ENCODE assay signal across 30 cellular contexts in genomic region chr10:119740096-119740495, GRCh38.
"Had no signal": no experiment of that assay in that cellular context is flagged by ENCODE, and none has a peak within 500 bp of the region (broad histone marks: within the 10 kb centered on the region; RNA-seq: fewer than 3 reads in every experiment).

No MANE protein-coding gene starts in this region.

- H3K9me3 Mint-ChIP-seq: activated CD4-positive, alpha-beta memory T cell treated with anti-CD3 and anti-CD28 coated beads for 36 hours; activated naive CD4-positive, alpha-beta T cell treated with anti-CD3 and anti-CD28 coated beads, Interleukin-2, amount 10 ng/mL, durations not matched to agents 7 days and 5 days; activated naive CD8-positive, alpha-beta T cell treated with anti-CD3 and anti-CD28 coated beads, Interleukin-2, amount 50 U/mL, for 24 hours; activated T-cell treated with anti-CD3 and anti-CD28 coated beads, Interleukin-2, amount 50 U/mL, for 4 hours; activated T-helper 1 cell treated with anti-CD3 and anti-CD28 coated beads, Interleukin-12 subunit alpha, Interleukin-12 subunit beta, Interleukin-2, Interleukin-4 antibody, amounts not matched to agents 30 ng/mL and 10 ng/mL and 1 ng/mL, durations not matched to agents 14 hours and 24 hours and 36 hours; brain; T-helper 1 cell treated with Interleukin-12 subunit alpha and Interleukin-12 subunit beta and Interleukin-4 antibody, amounts not matched to agents 30 μg/mL and 1 μg/mL, for 36 hours; T-helper 2 cell treated with Interferon-gamma antibody and Interleukin-4, amounts not matched to agents 5 μg/mL and 100 μg/mL, for 36 hours; WTC11 had no signal

- H3K36me3 Mint-ChIP-seq: activated CD4-positive, alpha-beta memory T cell treated with anti-CD3 and anti-CD28 coated beads for 36 hours; activated naive CD4-positive, alpha-beta T cell treated with anti-CD3 and anti-CD28 coated beads, Interleukin-2, amount 10 ng/mL, durations not matched to agents 7 days and 5 days; brain; WTC11 had no signal

- H3K4me2 ChIP-seq: SK-N-SH had no signal

- H3K9ac ChIP-seq: SK-N-SH had no signal

- H3K4me3 ChIP-seq: Peyer's patch, SJSA1 had no signal

- H3K27me3 ChIP-seq: Peyer's patch, SJSA1 had no signal

- H3K9me3 ChIP-seq: Peyer's patch, SJSA1, SK-N-SH had no signal

- ATAC-seq: activated CD4-positive, CD25-positive, alpha-beta regulatory T cell treated with anti-CD3 and anti-CD28 coated beads, Interleukin-2, amount 50 U/mL, for 24 hours; activated naive CD8-positive, alpha-beta T cell treated with anti-CD3 and anti-CD28 coated beads, Interleukin-2, amount 50 U/mL, for 24 hours; activated T-cell treated with anti-CD3 and anti-CD28 coated beads, Interleukin-2, amount 50 U/mL, for 4 hours; PC-3; WTC11 had no signal

- H3K27ac Mint-ChIP-seq: activated CD4-positive, alpha-beta memory T cell treated with anti-CD3 and anti-CD28 coated beads for 36 hours; activated naive CD4-positive, alpha-beta T cell treated with anti-CD3 and anti-CD28 coated beads, Interleukin-2, amount 10 ng/mL, durations not matched to agents 7 days and 5 days; activated naive CD8-positive, alpha-beta T cell; activated naive CD8-positive, alpha-beta T cell treated with anti-CD3 and anti-CD28 coated beads, Interleukin-2, amount 50 U/mL, for 24 hours; activated T-helper 1 cell treated with anti-CD3 and anti-CD28 coated beads, Interleukin-12 subunit alpha, Interleukin-12 subunit beta, Interleukin-2, Interleukin-4 antibody, amounts not matched to agents 30 ng/mL and 10 ng/mL and 1 ng/mL, durations not matched to agents 14 hours and 24 hours and 36 hours; brain; T-helper 1 cell treated with Interleukin-12 subunit alpha and Interleukin-12 subunit beta and Interleukin-4 antibody, amounts not matched to agents 30 μg/mL and 1 μg/mL, for 36 hours; T-helper 2 cell treated with Interferon-gamma antibody and Interleukin-4, amounts not matched to agents 5 μg/mL and 100 μg/mL, for 36 hours; WTC11 had no signal

- DNase-seq: activated CD4-positive, alpha-beta memory T cell treated with anti-CD3 and anti-CD28 coated beads for 36 hours; activated CD4-positive, alpha-beta T cell treated with anti-CD3 and anti-CD28 coated beads for 4 hours; activated CD4-positive, alpha-beta T cell treated with anti-CD3 and anti-CD28 coated beads, Interleukin-2, amount 50 U/mL, for 1 hour; activated CD8-positive, alpha-beta memory T cell treated with anti-CD3 and anti-CD28 coated beads, Interleukin-2, amount 50 U/mL, for 4 hours; activated effector memory CD4-positive, alpha-beta T cell treated with Interleukin-2 at 50 U/mL for 16 hours; activated naive CD4-positive, alpha-beta T cell treated with anti-CD3 and anti-CD28 coated beads, Interleukin-2, amount 10 ng/mL, durations not matched to agents 7 days and 5 days; activated naive CD8-positive, alpha-beta T cell treated with anti-CD3 and anti-CD28 coated beads, Interleukin-2, amount 50 U/mL, for 24 hours; activated T-cell treated with anti-CD3 and anti-CD28 coated beads for 4 hours; activated T-cell treated with anti-CD3 and anti-CD28 coated beads, Interleukin-2, amount 50 U/mL, for 4 hours; anterior cingulate cortex; central memory CD4-positive, alpha-beta T cell; NCI-H1105 treated with DMSO at 0.1 percent for 48 hours; NCI-H1436; NCI-H1694; NCI-H2029; NCI-H345; NCI-H524 treated with DMSO at 0.1 percent for 48 hours; PC-3; Peyer's patch; RPMI8226; SHP77 treated with DMSO at 0.1 percent for 48 hours; SK-N-SH had no signal

- H3K4me3 Mint-ChIP-seq: activated CD4-positive, alpha-beta memory T cell treated with anti-CD3 and anti-CD28 coated beads for 36 hours; activated naive CD4-positive, alpha-beta T cell treated with anti-CD3 and anti-CD28 coated beads, Interleukin-2, amount 10 ng/mL, durations not matched to agents 7 days and 5 days; activated naive CD8-positive, alpha-beta T cell; activated naive CD8-positive, alpha-beta T cell treated with anti-CD3 and anti-CD28 coated beads, Interleukin-2, amount 50 U/mL, for 24 hours; activated T-cell treated with anti-CD3 and anti-CD28 coated beads, Interleukin-2, amount 50 U/mL, for 4 hours; activated T-helper 1 cell treated with anti-CD3 and anti-CD28 coated beads, Interleukin-12 subunit alpha, Interleukin-12 subunit beta, Interleukin-2, Interleukin-4 antibody, amounts not matched to agents 30 ng/mL and 10 ng/mL and 1 ng/mL, durations not matched to agents 14 hours and 24 hours and 36 hours; brain; T-helper 1 cell treated with Interleukin-12 subunit alpha and Interleukin-12 subunit beta and Interleukin-4 antibody, amounts not matched to agents 30 μg/mL and 1 μg/mL, for 36 hours; T-helper 2 cell treated with Interferon-gamma antibody and Interleukin-4, amounts not matched to agents 5 μg/mL and 100 μg/mL, for 36 hours; WTC11 had no signal

- H3K27me3 Mint-ChIP-seq: activated CD4-positive, alpha-beta memory T cell treated with anti-CD3 and anti-CD28 coated beads for 36 hours; activated naive CD4-positive, alpha-beta T cell treated with anti-CD3 and anti-CD28 coated beads, Interleukin-2, amount 10 ng/mL, durations not matched to agents 7 days and 5 days; activated naive CD8-positive, alpha-beta T cell; activated naive CD8-positive, alpha-beta T cell treated with anti-CD3 and anti-CD28 coated beads, Interleukin-2, amount 50 U/mL, for 24 hours; brain had no signal

- H3K27ac ChIP-seq: Peyer's patch, SJSA1 had no signal

- H3K36me3 ChIP-seq: Peyer's patch, SJSA1 had no signal
